In genomic region chr2:218988650-218989049, GRCh38 we compare ENCODE assay signal across 36 cellular contexts. TPM values are rescaled to one million over a fixed set of nuclear protein-coding genes. Genes with fewer than 3 reads are reported as not detected.
"Had no signal": no experiment of that assay in that cellular context is flagged by ENCODE, and none has a peak within 500 bp of the region (broad histone marks: within the 10 kb centered on the region; RNA-seq: fewer than 3 reads in every experiment).

No MANE protein-coding gene starts in this region.

- H3K9me3 ChIP-seq: left lung, lower lobe of right lung, right atrium auricular region, stomach, suprapubic skin, thoracic aorta, tibial artery, upper lobe of right lung had no signal

- ATAC-seq: left colon; left lung; lower lobe of right lung; naive thymus-derived CD8-positive, alpha-beta T cell; sciatic nerve; stimulated activated memory B cell treated with anti-CD40 and anti-IgM and Interleukin-4, amounts not matched to agents 10 μg/mL and 1 μg/mL and 100 μg/mL, for 72 hours; stimulated activated naive CD8-positive, alpha-beta T cell treated with anti-CD3 and anti-CD28 coated beads, Interleukin-15, Interleukin-2, amounts not matched to agents 100 U/mL and 50 U/mL, for 24 hours; upper lobe of right lung had no signal

- H3K27ac ChIP-seq: left lung, lower lobe of right lung, parathyroid adenoma, right atrium auricular region, stomach, suprapubic skin, thoracic aorta, tibial artery, upper lobe of right lung had no signal

- H3K27ac Mint-ChIP-seq: immature natural killer cell; naive thymus-derived CD8-positive, alpha-beta T cell; nephron; progenitor cell of endocrine pancreas; stimulated activated memory B cell treated with anti-CD40 and anti-IgM and Interleukin-4, amounts not matched to agents 10 μg/mL and 1 μg/mL and 100 μg/mL, for 72 hours had no signal

- H3K79me2 ChIP-seq: parathyroid adenoma had no signal

- H3K4me3 Mint-ChIP-seq: immature natural killer cell; naive thymus-derived CD8-positive, alpha-beta T cell; nephron; neural crest cell; stimulated activated memory B cell treated with anti-CD40 and anti-IgM and Interleukin-4, amounts not matched to agents 10 μg/mL and 1 μg/mL and 100 μg/mL, for 72 hours had no signal

- H3K4me1 Mint-ChIP-seq: immature natural killer cell had no signal

- FAIRE-seq: islet of Langerhans, kidney, small intestine, urothelium cell line had no signal

- DNase-seq: hypothalamus; immature natural killer cell; kidney; left colon; left lung; lower lobe of right lung; mammary epithelial cell; mesenchymal stem cell; nucleus accumbens; small intestine; stimulated activated CD4-positive, alpha-beta T cell treated with anti-CD3 and anti-CD28 coated beads, Interleukin-1b, Interleukin-23, amount 100 ng/mL, for 48 hours; stimulated activated CD4-positive, alpha-beta T cell treated with anti-CD3 and anti-CD28 coated beads, Interleukin-2, amount 100 ng/mL, for 48 hours; stimulated activated CD4-positive, alpha-beta T cell treated with anti-CD3 and anti-CD28 coated beads, Interleukin-4, amount 100 ng/mL, for 4 hours; stimulated activated CD8-positive, alpha-beta memory T cell treated with anti-CD3 and anti-CD28 coated beads, Interleukin-4, amount 100 ng/mL, for 48 hours; stimulated activated naive CD8-positive, alpha-beta T cell treated with anti-CD3 and anti-CD28 coated beads, Interleukin-15, Interleukin-2, amounts not matched to agents 100 U/mL and 50 U/mL, for 24 hours; stomach; tibial artery; trophoblast cell; upper lobe of right lung had no signal

- H3K9ac ChIP-seq: parathyroid adenoma had no signal

- H3K9me3 Mint-ChIP-seq: immature natural killer cell; neural crest cell; stimulated activated memory B cell treated with anti-CD40 and anti-IgM and Interleukin-4, amounts not matched to agents 10 μg/mL and 1 μg/mL and 100 μg/mL, for 72 hours had no signal

- H3K36me3 Mint-ChIP-seq: immature natural killer cell; naive thymus-derived CD8-positive, alpha-beta T cell; stimulated activated memory B cell treated with anti-CD40 and anti-IgM and Interleukin-4, amounts not matched to agents 10 μg/mL and 1 μg/mL and 100 μg/mL, for 72 hours had no signal

- H3K36me3 ChIP-seq: left lung, lower lobe of right lung, right atrium auricular region, stomach, suprapubic skin, thoracic aorta, tibial artery, upper lobe of right lung had no signal

- H2AFZ ChIP-seq: parathyroid adenoma had no signal

- H3K4me3 ChIP-seq: left lung, lower lobe of right lung, right atrium auricular region, stomach, suprapubic skin, thoracic aorta, tibial artery, upper lobe of right lung had no signal

RNA-seq across cellular contexts. Expression of gene FEV, which starts 3.7 kb away (rescaled TPM):
- total RNA-seq: kidney; left lung; liver; lower lobe of right lung; mammary epithelial cell; mucosa of gallbladder; naive thymus-derived CD8-positive, alpha-beta T cell; neural crest cell; osteocyte; pulmonary artery endothelial cell; renal cortical epithelial cell; right atrium auricular region; sciatic nerve; suprapubic skin; thoracic aorta; upper lobe of right lung had no signal
- polyA plus RNA-seq: immature natural killer cell; liver; mammary epithelial cell; naive thymus-derived CD8-positive, alpha-beta T cell had no signal

RNA-seq across cellular contexts. Expression of gene CRYBA2, which starts 4.6 kb away (rescaled TPM):
- total RNA-seq: kidney; left lung; liver; lower lobe of right lung; mammary epithelial cell; mucosa of gallbladder; naive thymus-derived CD8-positive, alpha-beta T cell; neural crest cell; osteocyte; pulmonary artery endothelial cell; renal cortical epithelial cell; right atrium auricular region; sciatic nerve; suprapubic skin; thoracic aorta; upper lobe of right lung had no signal
- polyA plus RNA-seq: immature natural killer cell; liver; naive thymus-derived CD8-positive, alpha-beta T cell had no signal

RNA-seq across cellular contexts. Expression of gene CDK5R2, which starts 29.2 kb away (rescaled TPM):
- total RNA-seq: kidney; left lung; liver; lower lobe of right lung; naive thymus-derived CD8-positive, alpha-beta T cell; osteocyte; pulmonary artery endothelial cell; right atrium auricular region; sciatic nerve; suprapubic skin; thoracic aorta; upper lobe of right lung had no signal
- polyA plus RNA-seq: immature natural killer cell; liver; naive thymus-derived CD8-positive, alpha-beta T cell had no signal

RNA-seq across cellular contexts. Expression of gene CFAP65, which starts 52.7 kb away (rescaled TPM):
- total RNA-seq: liver; naive thymus-derived CD8-positive, alpha-beta T cell; osteocyte; right atrium auricular region; suprapubic skin; thoracic aorta; upper lobe of right lung had no signal
- polyA plus RNA-seq: immature natural killer cell, liver had no signal
